11 cellular contexts compared by ENCODE assay signal in genomic region chr4:52864816-52865215, GRCh38. TPM values are rescaled to one million over a fixed set of nuclear protein-coding genes. Genes with fewer than 3 reads are reported as not detected.
DNase-seq lines count a peak whose midpoint lies in the region; ATAC-seq, FAIRE-seq and TF ChIP-seq lines count a peak whose summit lies in the region.
"Had no signal": no experiment of that assay in that cellular context is flagged by ENCODE, and none has a peak within 500 bp of the region (broad histone marks: within the 10 kb centered on the region; RNA-seq: fewer than 3 reads in every experiment).

No MANE protein-coding gene starts in this region.

- H4K20me1 ChIP-seq in astrocyte (ENCODE audit: insufficient read depth, low read length), result no peaks in the 10 kb centered on the region

- H3K36me3 ChIP-seq in astrocyte (ENCODE audit: insufficient read depth, low read length) (no peaks in the 10 kb centered on the region), lower lobe of right lung (no peaks in the 10 kb centered on the region), gastrocnemius medialis (no peaks in the 10 kb centered on the region), aorta (ENCODE audit: control insufficient read depth in 1 of 2, insufficient read depth in 2 of 2, low read length in 1 of 2) (peaks cover 0 to 5% of the 10 kb centered on the region in 2 donors)
- H3K36me3 ChIP-seq: colonic mucosa had no signal

- H3K4me2 ChIP-seq in astrocyte (ENCODE audit: low read length), result peak overlapping the region; percentile 1

- FAIRE-seq in astrocyte (lab: Jason Lieb, UNC), result no peak

- peaks cover 12% of the 10 kb centered on the region for H3K4me1 ChIP-seq in astrocyte (ENCODE audit: insufficient read depth, low read length)
- peaks cover 28% of the 10 kb centered on the region for H3K4me1 ChIP-seq in lower lobe of right lung
- peaks cover 22 to 25% of the 10 kb centered on the region in 2 donors for H3K4me1 ChIP-seq in gastrocnemius medialis
- peaks cover 0 to 12% of the 10 kb centered on the region in 2 donors for H3K4me1 ChIP-seq in aorta (ENCODE audit: control insufficient read depth in 1 of 2, insufficient read depth in 2 of 2, low read length in 2 of 2)
- H3K4me1 ChIP-seq: colonic mucosa had no signal

- H3K9me3 Mint-ChIP-seq in astrocyte (ENCODE audit: unreplicated experiment), result peaks cover 3% of the 10 kb centered on the region

- peaks cover 10% of the 10 kb centered on the region for H3K27me3 ChIP-seq in astrocyte (ENCODE audit: insufficient read depth, low read length)
- H3K27me3 ChIP-seq in lower lobe of right lung (ENCODE audit: low read depth), result peaks cover 10% of the 10 kb centered on the region
- H3K27me3 ChIP-seq in gastrocnemius medialis, result no peaks in the 10 kb centered on the region
- H3K27me3 ChIP-seq in aorta (ENCODE audit: control insufficient read depth in 1 of 2, insufficient read depth in 2 of 2, low read length in 1 of 2), result no peaks in the 10 kb centered on the region
- H3K27me3 ChIP-seq: colonic mucosa had no signal

- H3K9ac ChIP-seq in astrocyte (ENCODE audit: low read length), result no peak overlapping the region

- DNase-seq in COR-L47 (lab: John Stamatoyannopoulos, UW) (peak; percentile 86), NCI-H2029 (lab: John Stamatoyannopoulos, UW) (peak; percentile 87), astrocyte (ENCODE audit: low read depth) (peak; percentile 64), lower lobe of right lung (no peak), kidney glomerular epithelial cell (lab: John Stamatoyannopoulos, UW) (no peak), gastrocnemius medialis (no peak), H4 (ENCODE audit: low spot score) (no peak), aorta (no peak)
- DNase-seq: colonic mucosa had no signal

- TF ChIP-seq POLR2A in gastrocnemius medialis (IDR thresholded peaks at IDR 0.05), result no peak

- in situ Hi-C loops in gastrocnemius medialis (cut with MboI; ENCODE audit: low sequenced_read_pairs in 4 of 4), result loop anchor here in 1 of 4 donors (25.0 kb wide), 1 partner anchor 522 kb away; the partner anchor contains the start of gene FIP1L1

- no peaks in the 10 kb centered on the region for H3K79me2 ChIP-seq in astrocyte (ENCODE audit: insufficient read depth, low read length)

- intact Hi-C loops in lower lobe of right lung (cut with DNase I), result no loop called here
- intact Hi-C loops in gastrocnemius medialis (cut with DNase I; ENCODE audit: low total_unique reads), result loop anchor here (5.0 kb wide), 4 partner anchors 38 to 318 kb away; partner anchors contain the start of gene USP46
- intact Hi-C loops in aorta (cut with DNase I), result loop anchor here (5.0 to 10.0 kb wide), 7 partner anchors 47 to 1370 kb away; partner anchors contain the start of gene USP46 (in 1 of the 2)

- H3K4me1 Mint-ChIP-seq in astrocyte (ENCODE audit: low read depth, unreplicated experiment), result peaks cover 15% of the 10 kb centered on the region

- peaks cover 21% of the 10 kb centered on the region for H3K27me3 Mint-ChIP-seq in astrocyte (ENCODE audit: low read depth, unreplicated experiment)

- no peak overlapping the region for H2AFZ ChIP-seq in astrocyte (ENCODE audit: low read depth, low read length)

- WGBS in aorta, 2 donors, result 3 to 6% methylated on average over 4 of the region's 4 CpGs

- peaks cover 14% of the 10 kb centered on the region for H3K36me3 Mint-ChIP-seq in astrocyte (ENCODE audit: low read depth, unreplicated experiment)

- TF ChIP-seq CTCF in astrocyte (IDR thresholded peaks at IDR 0.05; ENCODE audit: insufficient read depth, low read depth, low read length), result no peak
- TF ChIP-seq CTCF in lower lobe of right lung (IDR thresholded peaks at IDR 0.05), result no peak
- TF ChIP-seq CTCF in gastrocnemius medialis (IDR thresholded peaks at IDR 0.05 in 4 of 5, conservative IDR thresholded peaks at IDR 0.05 in 1 of 5), result no peak

- H3K4me3 ChIP-seq in astrocyte (ENCODE audit: insufficient read depth, low read depth, low read length) (no peak overlapping the region), lower lobe of right lung (no peak overlapping the region), gastrocnemius medialis (no peak overlapping the region), aorta (ENCODE audit: low read length in 2 of 2) (no peak overlapping the region)
- H3K4me3 ChIP-seq: colonic mucosa had no signal

- no peak overlapping the region for H3K27ac Mint-ChIP-seq in astrocyte (ENCODE audit: unreplicated experiment)

- H3K9me3 ChIP-seq in astrocyte (ENCODE audit: insufficient read depth, low read depth, low read length) (no peaks in the 10 kb centered on the region), lower lobe of right lung (no peaks in the 10 kb centered on the region), gastrocnemius medialis (no peaks in the 10 kb centered on the region), aorta (ENCODE audit: control insufficient read depth, low read length) (no peaks in the 10 kb centered on the region)
- H3K9me3 ChIP-seq: colonic mucosa had no signal

- H3K27ac ChIP-seq in astrocyte (ENCODE audit: low read depth, low read length) (no peak overlapping the region), lower lobe of right lung (no peak overlapping the region), gastrocnemius medialis (no peak overlapping the region), aorta (ENCODE audit: low read depth in 1 of 2, low read length in 2 of 2) (peak overlapping the region in 1 of 2 donors; percentile 75)
- H3K27ac ChIP-seq: C4-2B, colonic mucosa had no signal

- peak; percentile 1 to 25 for ATAC-seq in lower lobe of right lung
- no peak for ATAC-seq in gastrocnemius medialis
- ATAC-seq in aorta (ENCODE audit: low FRiP score), result no peak
- ATAC-seq: activated CD4-positive, CD25-positive, alpha-beta regulatory T cell treated with anti-CD3 and anti-CD28 coated beads, Interleukin-2, amount 50 U/mL, for 24 hours had no signal

- H3K4me3 Mint-ChIP-seq in astrocyte (ENCODE audit: unreplicated experiment), result no peak overlapping the region

RNA-seq across cellular contexts. Expression of gene RASL11B, which starts 2.7 kb away (rescaled TPM):
- total RNA-seq in astrocyte, result 4.4 and 5.1 TPM in 2 replicates
- total RNA-seq in lower lobe of right lung, result 0.41 TPM
- under 1 TPM in 1 of 4 donors, not detected in 3; 0.18 TPM for total RNA-seq in gastrocnemius medialis
- 0.60 and 0.80 TPM in 2 replicates for total RNA-seq in H4 (2014; rRNA removed; shearing (Covaris generic))
- 1 to 10 TPM; 5.6 to 5.7 TPM for total RNA-seq in aorta
- polyA plus RNA-seq in aorta, result 10 to 100 TPM in 1 of 2 donors, 1 to 10 TPM in 1; 4.8 to 12.3 TPM

Comparison
In these comparisons a context has a peak if more than half of its experiments do, and no peak if none do; other contexts are left out.
1. DNase-seq: peak in COR-L47 (single experiment), NCI-H2029 (single experiment) and astrocyte (single experiment); none in lower lobe of right lung (single experiment), kidney glomerular epithelial cell (single experiment), gastrocnemius medialis (0 of 2), H4 (single experiment) and aorta (0 of 2).
2. ATAC-seq: peak in lower lobe of right lung (2 of 2); none in gastrocnemius medialis (0 of 2) and aorta (single experiment).